In the genomic region with DNA sequence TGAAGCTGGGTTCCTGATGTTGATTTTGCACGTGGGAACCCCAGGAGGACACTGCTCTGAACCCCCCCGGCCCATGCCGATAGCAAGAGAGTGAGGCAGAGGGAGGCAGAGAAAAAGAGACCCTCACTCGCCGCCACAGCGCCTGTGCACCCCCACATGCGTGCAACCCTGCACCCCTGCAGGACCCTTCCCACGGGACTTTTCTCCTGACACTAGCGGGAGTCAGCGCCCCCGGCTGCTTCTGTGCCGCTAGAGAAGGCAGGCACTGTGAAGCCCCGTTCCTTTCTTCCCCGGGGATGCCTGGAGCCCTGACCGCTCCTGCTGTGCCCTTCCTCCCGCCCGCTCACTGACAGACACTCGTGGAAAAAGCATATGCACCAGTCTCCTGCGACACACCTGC, we compare ENCODE assay signal across 11 cellular contexts.
DNase-seq lines count a peak whose midpoint lies in the region; ATAC-seq lines count a peak whose summit lies in the region.
"Had no signal": no experiment of that assay in that cellular context is flagged by ENCODE, and none has a peak within 500 bp of the region (broad histone marks: within the 10 kb centered on the region; RNA-seq: fewer than 3 reads in every experiment).

No MANE protein-coding gene starts in this region.

- ATAC-seq in GM19043 (IDR thresholded peaks at IDR 0.05; ENCODE audit: low read depth, unreplicated experiment): peak; percentile 15
- ATAC-seq in HG02759 (IDR thresholded peaks at IDR 0.05; ENCODE audit: unreplicated experiment): peak; percentile 26
- ATAC-seq in HG03521 (IDR thresholded peaks at IDR 0.05; ENCODE audit: unreplicated experiment): peak; percentile 23
- ATAC-seq in sciatic nerve: no peak

- DNase-seq in AG08395 (ENCODE audit: low spot score) (no peak), sciatic nerve (ENCODE audit: low spot score) (no peak), NCI-H146 (lab: John Stamatoyannopoulos, UW) (no peak), NAMALWA (ENCODE audit: low spot score) (no peak)
- DNase-seq: mammary epithelial cell; stimulated activated naive CD4-positive, alpha-beta T cell treated with Interleukin-2 at 50 U/mL for 16 hours; T-helper 2 cell had no signal

- H3K27ac ChIP-seq in BLaER1: no peak overlapping the region

- no peaks in the 10 kb centered on the region for H3K36me3 ChIP-seq in BLaER1

- H3K9ac ChIP-seq in BLaER1: no peak overlapping the region

- intact Hi-C loops in sciatic nerve (cut with DNase I): no loop called here

- no peak overlapping the region for H3K4me3 ChIP-seq in BLaER1

- H3K9me3 ChIP-seq in BLaER1: no peaks in the 10 kb centered on the region

- no peaks in the 10 kb centered on the region for H3K27me3 ChIP-seq in BLaER1

- peaks cover 22% of the 10 kb centered on the region for H3K4me1 ChIP-seq in BLaER1

- H3K4me2 ChIP-seq in BLaER1: peak overlapping the region; percentile 63

- no peaks in the 10 kb centered on the region for H4K20me1 ChIP-seq in BLaER1
